Comparison of ENCODE assay signal across 1 cellular context in genomic region chr15:28956491-28956890, GRCh38.
TF ChIP-seq lines count a peak whose summit lies in the region.

No MANE protein-coding gene starts in this region.

TF ChIP-seq in H1, 55 proteins besides CTCF, POLR2A, EP300 and RAD21:
- TF ChIP-seq JUN (IDR thresholded peaks at IDR 0.05; ENCODE audit: low read depth, low read length): no peak
- no peak for TF ChIP-seq MAFK (IDR thresholded peaks at IDR 0.05; ENCODE audit: low read depth, low read length)
- no peak for TF ChIP-seq CHD2 (IDR thresholded peaks at IDR 0.05; ENCODE audit: low read length)
- TF ChIP-seq CREB1 (IDR thresholded peaks at IDR 0.05): no peak
- no peak for TF ChIP-seq BCL11A (IDR thresholded peaks at IDR 0.05; ENCODE audit: low read depth in 2 of 2, low read length in 2 of 2)
- TF ChIP-seq NRF1 (IDR thresholded peaks at IDR 0.05; ENCODE audit: low read depth, low read length): no peak
- no peak for TF ChIP-seq ATF3 (IDR thresholded peaks at IDR 0.05; ENCODE audit: insufficient read depth, low read depth, low read length)
- no peak for TF ChIP-seq CBX5 (IDR thresholded peaks at IDR 0.05; ENCODE audit: low read depth, low read length)
- TF ChIP-seq BRCA1 (IDR thresholded peaks at IDR 0.05; ENCODE audit: low read depth, low read length): no peak
- TF ChIP-seq, protein P1, sequence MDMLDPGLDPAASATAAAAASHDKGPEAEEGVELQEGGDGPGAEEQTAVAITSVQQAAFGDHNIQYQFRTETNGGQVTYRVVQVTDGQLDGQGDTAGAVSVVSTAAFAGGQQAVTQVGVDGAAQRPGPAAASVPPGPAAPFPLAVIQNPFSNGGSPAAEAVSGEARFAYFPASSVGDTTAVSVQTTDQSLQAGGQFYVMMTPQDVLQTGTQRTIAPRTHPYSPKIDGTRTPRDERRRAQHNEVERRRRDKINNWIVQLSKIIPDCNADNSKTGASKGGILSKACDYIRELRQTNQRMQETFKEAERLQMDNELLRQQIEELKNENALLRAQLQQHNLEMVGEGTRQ (IDR thresholded peaks at IDR 0.05; ENCODE audit: low read length): no peak
- no peak for TF ChIP-seq TEAD4 (IDR thresholded peaks at IDR 0.05; ENCODE audit: low read depth, low read length)
- TF ChIP-seq SRF (IDR thresholded peaks at IDR 0.05; ENCODE audit: low read depth, low read length): no peak
- TF ChIP-seq KDM1A (IDR thresholded peaks at IDR 0.05; ENCODE audit: borderline replicate concordance, low read length): no peak
- TF ChIP-seq POU5F1 (IDR thresholded peaks at IDR 0.05; ENCODE audit: low read depth, low read length): no peak
- TF ChIP-seq EZH2 (IDR thresholded peaks at IDR 0.05; ENCODE audit: low read depth, low read length, severe bottlenecking): no peak
